ENCODE assay signal across 1 cellular context in genomic region chr9:122307036-122307435, GRCh38.
TF ChIP-seq lines count a peak whose summit lies in the region.

No MANE protein-coding gene starts in this region.

TF ChIP-seq in GM23338, 12 proteins besides CTCF, POLR2A, EP300 and RAD21 (continued from another document):
- TF ChIP-seq, protein P1, sequence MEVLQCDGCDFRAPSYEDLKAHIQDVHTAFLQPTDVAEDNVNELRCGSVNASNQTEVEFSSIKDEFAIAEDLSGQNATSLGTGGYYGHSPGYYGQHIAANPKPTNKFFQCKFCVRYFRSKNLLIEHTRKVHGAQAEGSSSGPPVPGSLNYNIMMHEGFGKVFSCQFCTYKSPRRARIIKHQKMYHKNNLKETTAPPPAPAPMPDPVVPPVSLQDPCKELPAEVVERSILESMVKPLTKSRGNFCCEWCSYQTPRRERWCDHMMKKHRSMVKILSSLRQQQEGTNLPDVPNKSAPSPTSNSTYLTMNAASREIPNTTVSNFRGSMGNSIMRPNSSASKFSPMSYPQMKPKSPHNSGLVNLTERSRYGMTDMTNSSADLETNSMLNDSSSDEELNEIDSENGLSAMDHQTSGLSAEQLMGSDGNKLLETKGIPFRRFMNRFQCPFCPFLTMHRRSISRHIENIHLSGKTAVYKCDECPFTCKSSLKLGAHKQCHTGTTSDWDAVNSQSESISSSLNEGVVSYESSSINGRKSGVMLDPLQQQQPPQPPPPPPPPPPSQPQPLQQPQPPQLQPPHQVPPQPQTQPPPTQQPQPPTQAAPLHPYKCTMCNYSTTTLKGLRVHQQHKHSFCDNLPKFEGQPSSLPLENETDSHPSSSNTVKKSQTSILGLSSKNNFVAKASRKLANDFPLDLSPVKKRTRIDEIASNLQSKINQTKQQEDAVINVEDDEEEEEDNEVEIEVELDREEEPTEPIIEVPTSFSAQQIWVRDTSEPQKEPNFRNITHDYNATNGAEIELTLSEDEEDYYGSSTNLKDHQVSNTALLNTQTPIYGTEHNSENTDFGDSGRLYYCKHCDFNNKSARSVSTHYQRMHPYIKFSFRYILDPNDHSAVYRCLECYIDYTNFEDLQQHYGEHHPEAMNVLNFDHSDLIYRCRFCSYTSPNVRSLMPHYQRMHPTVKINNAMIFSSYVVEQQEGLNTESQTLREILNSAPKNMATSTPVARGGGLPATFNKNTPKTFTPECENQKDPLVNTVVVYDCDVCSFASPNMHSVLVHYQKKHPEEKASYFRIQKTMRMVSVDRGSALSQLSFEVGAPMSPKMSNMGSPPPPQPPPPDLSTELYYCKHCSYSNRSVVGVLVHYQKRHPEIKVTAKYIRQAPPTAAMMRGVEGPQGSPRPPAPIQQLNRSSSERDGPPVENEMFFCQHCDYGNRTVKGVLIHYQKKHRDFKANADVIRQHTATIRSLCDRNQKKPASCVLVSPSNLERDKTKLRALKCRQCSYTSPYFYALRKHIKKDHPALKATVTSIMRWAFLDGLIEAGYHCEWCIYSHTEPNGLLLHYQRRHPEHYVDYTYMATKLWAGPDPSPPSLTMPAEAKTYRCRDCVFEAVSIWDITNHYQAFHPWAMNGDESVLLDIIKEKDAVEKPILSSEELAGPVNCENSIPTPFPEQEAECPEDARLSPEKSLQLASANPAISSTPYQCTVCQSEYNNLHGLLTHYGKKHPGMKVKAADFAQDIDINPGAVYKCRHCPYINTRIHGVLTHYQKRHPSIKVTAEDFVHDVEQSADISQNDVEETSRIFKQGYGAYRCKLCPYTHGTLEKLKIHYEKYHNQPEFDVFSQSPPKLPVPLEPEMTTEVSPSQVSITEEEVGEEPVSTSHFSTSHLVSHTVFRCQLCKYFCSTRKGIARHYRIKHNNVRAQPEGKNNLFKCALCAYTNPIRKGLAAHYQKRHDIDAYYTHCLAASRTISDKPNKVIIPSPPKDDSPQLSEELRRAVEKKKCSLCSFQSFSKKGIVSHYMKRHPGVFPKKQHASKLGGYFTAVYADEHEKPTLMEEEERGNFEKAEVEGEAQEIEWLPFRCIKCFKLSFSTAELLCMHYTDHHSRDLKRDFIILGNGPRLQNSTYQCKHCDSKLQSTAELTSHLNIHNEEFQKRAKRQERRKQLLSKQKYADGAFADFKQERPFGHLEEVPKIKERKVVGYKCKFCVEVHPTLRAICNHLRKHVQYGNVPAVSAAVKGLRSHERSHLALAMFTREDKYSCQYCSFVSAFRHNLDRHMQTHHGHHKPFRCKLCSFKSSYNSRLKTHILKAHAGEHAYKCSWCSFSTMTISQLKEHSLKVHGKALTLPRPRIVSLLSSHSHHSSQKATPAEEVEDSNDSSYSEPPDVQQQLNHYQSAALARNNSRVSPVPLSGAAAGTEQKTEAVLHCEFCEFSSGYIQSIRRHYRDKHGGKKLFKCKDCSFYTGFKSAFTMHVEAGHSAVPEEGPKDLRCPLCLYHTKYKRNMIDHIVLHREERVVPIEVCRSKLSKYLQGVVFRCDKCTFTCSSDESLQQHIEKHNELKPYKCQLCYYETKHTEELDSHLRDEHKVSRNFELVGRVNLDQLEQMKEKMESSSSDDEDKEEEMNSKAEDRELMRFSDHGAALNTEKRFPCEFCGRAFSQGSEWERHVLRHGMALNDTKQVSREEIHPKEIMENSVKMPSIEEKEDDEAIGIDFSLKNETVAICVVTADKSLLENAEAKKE (CRISPR knock-in tag; IDR thresholded peaks at IDR 0.05), result no peak
- TF ChIP-seq ZNF331 (CRISPR knock-in tag; IDR thresholded peaks at IDR 0.05; ENCODE audit: low read depth) (no peak), EZH2phosphoT487 (IDR thresholded peaks at IDR 0.05; ENCODE audit: unreplicated experiment) (no peak), REST (IDR thresholded peaks at IDR 0.05; ENCODE audit: unreplicated experiment) (no peak), EZH2 (IDR thresholded peaks at IDR 0.05; ENCODE audit: low read depth, unreplicated experiment) (no peak), JUNB (IDR thresholded peaks at IDR 0.05; ENCODE audit: unreplicated experiment) (no peak), POLR2AphosphoS5 (IDR thresholded peaks at IDR 0.05; ENCODE audit: low read depth) (no peak)
- TF ChIP-seq, protein P2, sequence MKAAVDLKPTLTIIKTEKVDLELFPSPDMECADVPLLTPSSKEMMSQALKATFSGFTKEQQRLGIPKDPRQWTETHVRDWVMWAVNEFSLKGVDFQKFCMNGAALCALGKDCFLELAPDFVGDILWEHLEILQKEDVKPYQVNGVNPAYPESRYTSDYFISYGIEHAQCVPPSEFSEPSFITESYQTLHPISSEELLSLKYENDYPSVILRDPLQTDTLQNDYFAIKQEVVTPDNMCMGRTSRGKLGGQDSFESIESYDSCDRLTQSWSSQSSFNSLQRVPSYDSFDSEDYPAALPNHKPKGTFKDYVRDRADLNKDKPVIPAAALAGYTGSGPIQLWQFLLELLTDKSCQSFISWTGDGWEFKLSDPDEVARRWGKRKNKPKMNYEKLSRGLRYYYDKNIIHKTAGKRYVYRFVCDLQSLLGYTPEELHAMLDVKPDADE (IDR thresholded peaks at IDR 0.05), result no peak
